In genomic region chr1:178094752-178095645, GRCh38 we compare ENCODE assay signal across 8 cellular contexts. TPM values are rescaled to one million over a fixed set of nuclear protein-coding genes. Genes with fewer than 3 reads are reported as not detected.
A peak's percentile ranks its signal among the peaks of the same experiment; 100 is the strongest.
DNase-seq lines count a peak whose midpoint lies in the region; ATAC-seq and TF ChIP-seq lines count a peak whose summit lies in the region.

No MANE protein-coding gene starts in this region.

- peaks cover 3 to 21% (median 14%) of the 10 kb centered on the region in 4 donors for H3K4me1 ChIP-seq in liver (ENCODE audit: control insufficient read depth in 4 of 4, insufficient read depth in 4 of 4, low read length in 3 of 4)
- peaks cover 10 to 44% (median 26%) of the 10 kb centered on the region in 4 donors for H3K4me1 ChIP-seq in transverse colon

- no peak overlapping the region for H3K27ac Mint-ChIP-seq in activated naive CD4-positive, alpha-beta T cell treated with anti-CD3 and anti-CD28 coated beads, Interleukin-2, amount 50 U/mL, for 24 hours

- H3K4me3 Mint-ChIP-seq in activated naive CD4-positive, alpha-beta T cell treated with anti-CD3 and anti-CD28 coated beads, Interleukin-2, amount 50 U/mL, for 24 hours: peak overlapping the region; percentile 16

- peak overlapping the region; percentile 77 for H3K27ac ChIP-seq in angular gyrus (ENCODE audit: low read depth, low read length)
- H3K27ac ChIP-seq in liver (ENCODE audit: low read depth in 1 of 2, low read length in 2 of 2): peak overlapping the region; percentile 77 to 80
- peak overlapping the region; percentile 91 to 96 (median 94) for H3K27ac ChIP-seq in transverse colon

- TF ChIP-seq POLR2A in transverse colon (IDR thresholded peaks at IDR 0.05): no peak

- no peak for DNase-seq in activated naive CD4-positive, alpha-beta T cell treated with anti-CD3 and anti-CD28 coated beads, Interleukin-2, amount 50 U/mL, for 16 hours
- no peak for DNase-seq in transverse colon
- no peak for DNase-seq in left lobe of liver (ENCODE audit: low spot score)

- WGBS in liver: 29% methylated on average over 11 of the region's 11 CpGs
- 3 to 6% methylated on average over 7 to 11 of the region's 11 CpGs for WGBS in transverse colon (ENCODE audit: low coverage in 1 of 2), 2 donors

- peaks cover 12% of the 10 kb centered on the region for H3K4me1 Mint-ChIP-seq in activated naive CD4-positive, alpha-beta T cell treated with anti-CD3 and anti-CD28 coated beads, Interleukin-2, amount 50 U/mL, for 24 hours

- in situ Hi-C loops in transverse colon (cut with MboI; ENCODE audit: low pct_ligation_motif_present in 1 of 4, low pct_unique_long_range_greater_than_20kb in 1 of 4, low sequenced_read_pairs in 3 of 4): no loop called here

- peak overlapping the region; percentile 50 to 58 for H3K9ac ChIP-seq in liver (ENCODE audit: low read depth in 1 of 2, low read length in 2 of 2)

- H3K36me3 Mint-ChIP-seq in activated naive CD4-positive, alpha-beta T cell treated with anti-CD3 and anti-CD28 coated beads, Interleukin-2, amount 50 U/mL, for 24 hours: peaks cover 3% of the 10 kb centered on the region

- H3K4me3 ChIP-seq in liver (ENCODE audit: low read depth in 1 of 3, low read length in 3 of 3) (peak overlapping the region; percentile 80 to 95 (median 84)), transverse colon (peak overlapping the region; percentile 80 to 95 (median 88))

- TF ChIP-seq CTCF in liver (IDR thresholded peaks at IDR 0.05; ENCODE audit: low read depth, low read length, missing input control) (no peak), transverse colon (IDR thresholded peaks at IDR 0.05) (no peak)

- H3K27me3 ChIP-seq in liver (ENCODE audit: control insufficient read depth in 4 of 4, insufficient read depth in 4 of 4, low read length in 3 of 4) (no peaks in the 10 kb centered on the region), transverse colon (no peaks in the 10 kb centered on the region)

- H3K9me3 Mint-ChIP-seq in activated naive CD4-positive, alpha-beta T cell treated with anti-CD3 and anti-CD28 coated beads, Interleukin-2, amount 50 U/mL, for 24 hours: peaks cover 13% of the 10 kb centered on the region

- no peaks in the 10 kb centered on the region for H3K9me3 ChIP-seq in liver (ENCODE audit: control insufficient read depth in 4 of 4, low read length in 3 of 4)
- H3K9me3 ChIP-seq in transverse colon: no peaks in the 10 kb centered on the region

- intact Hi-C loops in transverse colon (cut with DNase I; ENCODE audit: low total_unique reads): loop anchor here (1.0 to 5.0 kb wide), 2 partner anchors 8 to 63 kb away; no protein-coding TSS in a partner anchor

- no peak for ATAC-seq in HG02840 (IDR thresholded peaks at IDR 0.05; ENCODE audit: low FRiP score, unreplicated experiment)
- no peak for ATAC-seq in left lobe of liver
- ATAC-seq in HG03442 (IDR thresholded peaks at IDR 0.05; ENCODE audit: unreplicated experiment): no peak

- H3K27me3 Mint-ChIP-seq in activated naive CD4-positive, alpha-beta T cell treated with anti-CD3 and anti-CD28 coated beads, Interleukin-2, amount 50 U/mL, for 24 hours: peaks cover 55% of the 10 kb centered on the region

- H3K36me3 ChIP-seq in liver (ENCODE audit: control insufficient read depth in 4 of 4, insufficient read depth in 3 of 4, low read depth in 1 of 4, low read length in 3 of 4): no peaks in the 10 kb centered on the region
- no peaks in the 10 kb centered on the region for H3K36me3 ChIP-seq in transverse colon

- TF ChIP-seq RAD21 in liver (IDR thresholded peaks at IDR 0.05): no peak

- no peak for TF ChIP-seq EP300 in transverse colon (IDR thresholded peaks at IDR 0.05; ENCODE audit: low read depth)

TF ChIP-seq in liver, 16 proteins besides CTCF, POLR2A, EP300 and RAD21:
- TF ChIP-seq EGR1 (IDR thresholded peaks at IDR 0.05; ENCODE audit: low read depth in 2 of 2): no peak
- TF ChIP-seq REST (IDR thresholded peaks at IDR 0.05): no peak
- no peak for TF ChIP-seq NR2F2 (IDR thresholded peaks at IDR 0.05)
- TF ChIP-seq YY1 (IDR thresholded peaks at IDR 0.05): no peak
- TF ChIP-seq SP1 (IDR thresholded peaks at IDR 0.05): no peak
- no peak for TF ChIP-seq HNF4G (IDR thresholded peaks at IDR 0.05)
- TF ChIP-seq GABPA (IDR thresholded peaks at IDR 0.05 in 1 of 2, conservative IDR thresholded peaks at IDR 0.05 in 1 of 2): no peak
- TF ChIP-seq ZBTB33 (IDR thresholded peaks at IDR 0.05): no peak
- TF ChIP-seq ATF3 (IDR thresholded peaks at IDR 0.05): no peak
- no peak for TF ChIP-seq JUND (IDR thresholded peaks at IDR 0.05)
- TF ChIP-seq FOXA1 (IDR thresholded peaks at IDR 0.05): no peak
- TF ChIP-seq TAF1 (conservative IDR thresholded peaks at IDR 0.05): no peak
- no peak for TF ChIP-seq FOXA2 (IDR thresholded peaks at IDR 0.05)
- no peak for TF ChIP-seq HNF4A (conservative IDR thresholded peaks at IDR 0.05)
- no peak for TF ChIP-seq RXRA (IDR thresholded peaks at IDR 0.05)

RNA-seq across cellular contexts. Expression of gene RASAL2, which starts 1.1 kb away (rescaled TPM):
- total RNA-seq in liver (1 to 10 TPM; 6.0 to 8.1 TPM), transverse colon (10 to 100 TPM; 13.1 to 26.1 (median 19.8) TPM), left lobe of liver (5.3 TPM)
- 1 to 10 TPM; 1.8 to 2.2 TPM for polyA plus RNA-seq in liver
